Comparison of ENCODE assay signal across 10 cellular contexts in the genomic region with DNA sequence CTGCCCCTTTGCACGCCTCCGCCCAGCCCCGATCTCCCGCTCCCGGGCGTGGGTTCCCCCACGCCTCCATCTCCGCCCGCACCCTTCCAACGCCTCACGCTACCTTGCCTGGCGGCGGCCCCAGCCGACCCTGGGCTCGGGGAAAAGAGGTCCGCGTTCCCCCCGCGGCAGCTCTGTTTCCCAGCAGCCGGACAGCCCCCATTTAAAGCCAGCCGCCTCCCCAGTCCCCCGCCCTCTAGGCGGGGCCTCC. TPM values are rescaled to one million over a fixed set of nuclear protein-coding genes. Genes with fewer than 3 reads are reported as not detected.
A peak's percentile ranks its signal among the peaks of the same experiment; 100 is the strongest.
DNase-seq lines count a peak whose midpoint lies in the region; FAIRE-seq and TF ChIP-seq lines count a peak whose summit lies in the region.
"Had no signal": no experiment of that assay in that cellular context is flagged by ENCODE, and none has a peak within 500 bp of the region (broad histone marks: within the 10 kb centered on the region; RNA-seq: fewer than 3 reads in every experiment).

A gene with protein sequence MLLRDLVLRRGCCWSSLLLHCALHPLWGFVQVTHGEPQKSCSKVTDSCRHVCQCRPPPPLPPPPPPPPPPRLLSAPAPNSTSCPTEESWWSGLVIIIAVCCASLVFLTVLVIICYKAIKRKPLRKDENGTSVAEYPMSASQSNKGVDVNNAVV (minus strand): TSS at position 179 of the 250 bp plus-strand sequence. CDS start 767 bp downstream, outside the sequence.

- peaks cover 10% of the 10 kb centered on the region for H3K4me1 ChIP-seq in mucosa of stomach (ENCODE audit: control insufficient read depth, insufficient read depth, low read length)
- H3K4me1 ChIP-seq in thyroid gland = peaks cover 5 to 13% of the 10 kb centered on the region in 2 donors
- no peaks in the 10 kb centered on the region for H3K4me1 ChIP-seq in small intestine (ENCODE audit: control insufficient read depth in 2 of 2, insufficient read depth in 1 of 2, low read depth in 1 of 2, low read length in 1 of 2)

- H3K27me3 Mint-ChIP-seq in endothelial cell (ENCODE audit: unreplicated experiment) = peaks cover 15% of the 10 kb centered on the region

- peaks cover 9% of the 10 kb centered on the region for H3K4me1 Mint-ChIP-seq in endothelial cell (ENCODE audit: unreplicated experiment)

- H3K27me3 ChIP-seq in mucosa of stomach (ENCODE audit: control insufficient read depth, insufficient read depth, low read length) (peaks cover 8% of the 10 kb centered on the region), thyroid gland (no peaks in the 10 kb centered on the region), small intestine (ENCODE audit: control insufficient read depth in 2 of 2, insufficient read depth in 2 of 2, low read length in 2 of 2) (peaks cover 5 to 8% of the 10 kb centered on the region in 2 donors)

- no peaks in the 10 kb centered on the region for H3K9me3 Mint-ChIP-seq in endothelial cell (ENCODE audit: unreplicated experiment)
- H3K9me3 Mint-ChIP-seq: activated naive CD4-positive, alpha-beta T cell treated with anti-CD3 and anti-CD28 coated beads, Interleukin-2, amount 50 U/mL, for 72 hours; T-helper 1 cell treated with Interleukin-12 subunit alpha and Interleukin-12 subunit beta and Interleukin-4 antibody, amounts not matched to agents 30 μg/mL and 1 μg/mL, for 36 hours had no signal

- H3K27ac ChIP-seq in thyroid gland (peak within 1 kb of the TSS in 1 of 3 donors; percentile 49), small intestine (ENCODE audit: low read depth in 1 of 2, low read length in 1 of 2) (peak within 1 kb of the TSS in 1 of 2 donors; percentile 40)

- no peak for TF ChIP-seq CTCF in endothelial cell (IDR thresholded peaks at IDR 0.05; ENCODE audit: unreplicated experiment)
- TF ChIP-seq CTCF in thyroid gland (IDR thresholded peaks at IDR 0.05) = no peak

- no peak within 1 kb of the TSS for H3K4me3 ChIP-seq in mucosa of stomach (ENCODE audit: low read length)
- H3K4me3 ChIP-seq in thyroid gland (replicated peaks in 1 of 3) = peak within 1 kb of the TSS in 2 of 3 donors; percentile 41 to 54
- peak within 1 kb of the TSS in 1 of 2 donors; percentile 13 for H3K4me3 ChIP-seq in small intestine (ENCODE audit: low read depth in 1 of 2, low read length in 2 of 2)

- FAIRE-seq in small intestine (lab: Jason Lieb, UNC) = no peak

- intact Hi-C loops in thyroid gland (cut with DNase I) = loop anchor here (5.0 to 10.0 kb wide), 2 partner anchors 107 to 131 kb away; no protein-coding TSS in a partner anchor

- peaks cover 4% of the 10 kb centered on the region for H3K36me3 Mint-ChIP-seq in endothelial cell (ENCODE audit: low read depth, unreplicated experiment)
- H3K36me3 Mint-ChIP-seq: activated naive CD4-positive, alpha-beta T cell treated with anti-CD3 and anti-CD28 coated beads, Interleukin-2, amount 50 U/mL, for 72 hours had no signal

- DNase-seq in NCI-H1092 treated with DMSO at 0.1 percent for 48 hours (lab: John Stamatoyannopoulos, UW) = peak; percentile 18
- no peak for DNase-seq in endothelial cell (ENCODE audit: low spot score)
- no peak for DNase-seq in thyroid gland
- DNase-seq in central memory CD4-positive, alpha-beta T cell = no peak
- no peak for DNase-seq in activated gamma-delta T cell treated with Interleukin-2 at 50 U/mL for 16 hours
- no peak for DNase-seq in NCI-H1417 (lab: John Stamatoyannopoulos, UW)
- no peak for DNase-seq in small intestine

- TF ChIP-seq POLR2A in thyroid gland (IDR thresholded peaks at IDR 0.05) = no peak

- peak within 1 kb of the TSS; percentile 86 for H3K4me3 Mint-ChIP-seq in endothelial cell (ENCODE audit: unreplicated experiment)
- H3K4me3 Mint-ChIP-seq: T-helper 1 cell treated with Interleukin-12 subunit alpha and Interleukin-12 subunit beta and Interleukin-4 antibody, amounts not matched to agents 30 μg/mL and 1 μg/mL, for 36 hours had no signal

- H3K36me3 ChIP-seq in mucosa of stomach (ENCODE audit: control insufficient read depth, insufficient read depth, low read length) = no peaks in the 10 kb centered on the region
- no peaks in the 10 kb centered on the region for H3K36me3 ChIP-seq in thyroid gland
- H3K36me3 ChIP-seq in small intestine (ENCODE audit: control insufficient read depth in 2 of 2, insufficient read depth in 2 of 2, low read length in 2 of 2) = no peaks in the 10 kb centered on the region

- peak within 1 kb of the TSS; percentile 51 for H3K9ac ChIP-seq in mucosa of stomach (ENCODE audit: low read length)

- 3% methylated on average over 18 of the region's 23 CpGs; no CpG with 5 or more reads in 1 of the 2 donors for WGBS in thyroid gland, 2 donors
- 2 to 4% (median 3%) methylated on average over 22 to 23 of the region's 23 CpGs for WGBS in small intestine, 3 donors

- H3K27ac Mint-ChIP-seq in endothelial cell (ENCODE audit: unreplicated experiment) = no peak within 1 kb of the TSS
- H3K27ac Mint-ChIP-seq: activated naive CD4-positive, alpha-beta T cell treated with anti-CD3 and anti-CD28 coated beads, Interleukin-2, amount 50 U/mL, for 72 hours; T-helper 1 cell treated with Interleukin-12 subunit alpha and Interleukin-12 subunit beta and Interleukin-4 antibody, amounts not matched to agents 30 μg/mL and 1 μg/mL, for 36 hours had no signal

- H3K9me3 ChIP-seq in mucosa of stomach (ENCODE audit: control insufficient read depth, low read length) (no peaks in the 10 kb centered on the region), thyroid gland (no peaks in the 10 kb centered on the region), small intestine (ENCODE audit: control insufficient read depth, low read depth) (no peaks in the 10 kb centered on the region)

RNA-seq across cellular contexts. Expression of the gene that starts here (rescaled TPM):
- 0.08 TPM for total RNA-seq in endothelial cell (ENCODE audit: unreplicated experiment)
- under 1 TPM; 0.33 to 0.88 (median 0.64) TPM for total RNA-seq in thyroid gland
- polyA plus RNA-seq in small intestine = 10 to 100 TPM in 1 of 3 donors, 1 to 10 TPM in 1, under 1 TPM in 1; 0.22 to 10.4 (median 1.4) TPM
- total RNA-seq: activated naive CD4-positive, alpha-beta T cell treated with anti-CD3 and anti-CD28 coated beads, Interleukin-2, amount 50 U/mL, for 72 hours had no signal
